12 cellular contexts compared by ENCODE assay signal in the genomic region with DNA sequence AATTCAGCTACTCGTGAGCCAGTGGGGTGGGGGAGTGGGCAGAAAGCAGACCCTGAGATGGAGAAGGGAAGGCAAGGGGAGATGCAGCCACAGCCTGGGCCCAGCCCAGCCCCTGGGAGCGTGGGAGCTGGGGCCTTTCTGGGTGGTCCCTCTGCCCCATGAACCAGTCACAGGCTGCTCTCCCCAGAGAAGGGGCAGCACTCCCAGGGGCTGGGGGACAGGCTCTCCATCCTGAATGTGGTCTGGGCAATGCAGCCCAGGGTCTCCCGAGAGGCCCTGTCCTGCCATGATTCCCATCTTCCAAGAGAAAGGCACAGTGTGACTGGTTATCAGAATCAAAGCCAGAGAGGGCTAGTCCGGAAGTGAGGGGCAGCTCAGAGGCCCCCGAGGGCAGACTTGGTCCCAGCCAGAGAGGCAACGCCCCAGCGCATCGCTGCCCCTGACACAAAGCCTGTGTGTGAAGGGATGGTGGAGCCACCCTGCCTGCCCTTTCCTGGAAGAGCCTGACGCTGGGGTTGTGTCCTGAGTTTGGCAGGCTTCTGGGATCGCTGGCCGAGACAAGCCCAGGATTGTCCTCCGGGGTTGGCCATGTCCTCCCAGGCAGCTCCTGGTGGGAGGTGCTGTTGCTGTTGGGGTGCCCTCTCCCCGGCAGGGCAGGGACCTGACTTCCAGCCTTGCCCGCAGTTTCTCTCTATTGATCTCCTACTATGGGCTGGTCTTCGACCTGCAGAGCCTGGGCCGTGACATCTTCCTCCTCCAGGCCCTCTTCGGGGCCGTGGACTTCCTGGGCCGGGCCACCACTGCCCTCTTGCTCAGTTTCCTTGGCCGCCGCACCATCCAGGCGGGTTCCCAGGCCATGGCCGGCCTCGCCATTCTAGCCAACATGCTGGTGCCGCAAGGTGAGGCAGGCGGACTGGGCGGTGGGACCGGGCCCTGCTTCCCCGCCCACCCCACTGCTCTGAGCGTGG. TPM values are rescaled to one million over a fixed set of nuclear protein-coding genes. Genes with fewer than 3 reads are reported as not detected.
A peak's percentile ranks its signal among the peaks of the same experiment; 100 is the strongest.
DNase-seq lines count a peak whose midpoint lies in the region; ATAC-seq and TF ChIP-seq lines count a peak whose summit lies in the region.
"Had no signal": no experiment of that assay in that cellular context is flagged by ENCODE, and none has a peak within 500 bp of the region (broad histone marks: within the 10 kb centered on the region; RNA-seq: fewer than 3 reads in every experiment).

No MANE protein-coding gene starts in this region.

- in situ Hi-C loops in brain microvascular endothelial cell (cut with HindIII; ENCODE audit: low pct_ligation_motif_present, low sequenced_read_pairs): no loop called here

- ATAC-seq in body of pancreas: no peak
- no peak for ATAC-seq in GM18861 (IDR thresholded peaks at IDR 0.05; ENCODE audit: unreplicated experiment)
- ATAC-seq: GM12878 had no signal

- intact Hi-C loops in body of pancreas (cut with DNase I): no loop called here

- H3K36me3 ChIP-seq in HUES6 (ENCODE audit: control insufficient read depth, insufficient read depth, low read length) (no peaks in the 10 kb centered on the region), body of pancreas (replicated peaks in 1 of 2; ENCODE audit: insufficient read depth in 1 of 2, low read depth in 2 of 2) (no peaks in the 10 kb centered on the region), brain microvascular endothelial cell (replicated peaks) (no peaks in the 10 kb centered on the region)
- H3K36me3 ChIP-seq: MG63 had no signal

- H3K4me3 ChIP-seq in HUES6 (ENCODE audit: low read depth, low read length) (peak overlapping the region; percentile 33), body of pancreas (no peak overlapping the region), brain microvascular endothelial cell (ENCODE audit: low read depth, low read length) (no peak overlapping the region)
- H3K4me3 ChIP-seq: GM12878, MG63 had no signal

- H3K27me3 ChIP-seq in HUES6 (ENCODE audit: control insufficient read depth, insufficient read depth, low read length) (no peaks in the 10 kb centered on the region), body of pancreas (no peaks in the 10 kb centered on the region), brain microvascular endothelial cell (replicated peaks) (no peaks in the 10 kb centered on the region)
- H3K27me3 ChIP-seq: MG63 had no signal

- TF ChIP-seq POLR2A in body of pancreas (IDR thresholded peaks at IDR 0.05): no peak

- TF ChIP-seq CTCF in 22Rv1 (IDR thresholded peaks at IDR 0.05) (no peak), body of pancreas (IDR thresholded peaks at IDR 0.05) (no peak), brain microvascular endothelial cell (IDR thresholded peaks at IDR 0.05; ENCODE audit: low read depth, low read length, missing control alignments) (no peak)

- H3K9me3 ChIP-seq in HUES6 (ENCODE audit: control insufficient read depth, insufficient read depth, low read depth, low read length): no peaks in the 10 kb centered on the region
- H3K9me3 ChIP-seq in body of pancreas: no peaks in the 10 kb centered on the region
- H3K9me3 ChIP-seq: MG63 had no signal

- H3K4me1 ChIP-seq in HUES6 (ENCODE audit: control insufficient read depth, insufficient read depth, low read length) (peaks cover 36% of the 10 kb centered on the region), body of pancreas (peaks cover 20% of the 10 kb centered on the region)

- 89 to 92% methylated on average over 19 to 23 of the region's 30 CpGs for whole genome bisulfite sequencing in body of pancreas, 2 donors

- DNase-seq in body of pancreas (no peak), medulla oblongata (ENCODE audit: extremely low spot score) (peak; percentile 17), T-helper 1 cell (no peak), DMS153 treated with DMSO at 0.1 percent for 48 hours (lab: John Stamatoyannopoulos, UW; ENCODE audit: unreplicated experiment) (no peak), brain microvascular endothelial cell (no peak)
- DNase-seq: NK-92 treated with Interleukin-12 subunit alpha and Interleukin-12 subunit beta, amount 100 ng/mL, for 24 hours had no signal

- H3K27ac ChIP-seq in 22Rv1 (peak overlapping the region; percentile 52), HUES6 (ENCODE audit: low read depth, low read length) (peak overlapping the region; percentile 68), body of pancreas (peak overlapping the region; percentile 28 to 58 (median 56)), brain microvascular endothelial cell (no peak overlapping the region)

- peak overlapping the region; percentile 84 for H3K9ac ChIP-seq in HUES6 (ENCODE audit: low read length)

RNA-seq across cellular contexts. Expression of gene SLC22A11, which starts 11.5 kb away (rescaled TPM):
- not detected for total RNA-seq in body of pancreas
- total RNA-seq: GM12878 had no signal

RNA-seq across cellular contexts. Expression of gene SLC22A12, which starts 23.8 kb away (rescaled TPM):
- total RNA-seq in body of pancreas: not detected
- total RNA-seq: epithelial cell of proximal tubule, GM12878 had no signal
